Comparison of ENCODE assay signal across 14 cellular contexts in the genomic region with DNA sequence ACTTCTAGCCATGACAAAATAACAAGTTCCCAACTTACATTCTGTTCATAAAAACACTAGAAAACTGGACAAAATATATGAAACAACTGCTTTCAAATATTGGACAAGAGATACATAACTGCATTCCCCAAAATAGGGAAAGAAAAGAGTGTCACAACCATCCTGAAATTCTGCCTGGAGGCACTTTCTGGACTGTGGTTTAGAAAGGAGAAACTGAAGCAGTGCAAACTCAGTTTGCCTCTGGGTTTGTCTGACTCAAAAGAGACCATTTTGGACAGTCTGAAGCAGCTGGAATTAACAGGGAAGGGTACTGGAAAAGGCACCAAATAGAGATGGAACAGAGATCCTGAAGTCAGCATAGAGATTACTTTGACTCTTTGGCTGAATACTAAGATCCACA. TPM values are rescaled to one million over a fixed set of nuclear protein-coding genes. Genes with fewer than 3 reads are reported as not detected.
DNase-seq lines count a peak whose midpoint lies in the region; ATAC-seq and TF ChIP-seq lines count a peak whose summit lies in the region.
"Had no signal": no experiment of that assay in that cellular context is flagged by ENCODE, and none has a peak within 500 bp of the region (broad histone marks: within the 10 kb centered on the region; RNA-seq: fewer than 3 reads in every experiment).

No MANE protein-coding gene starts in this region.

- H3K9me3 ChIP-seq in neural progenitor cell (ENCODE audit: low read depth), result no peaks in the 10 kb centered on the region

- no peaks in the 10 kb centered on the region for H3K36me3 ChIP-seq in neural progenitor cell

- no peaks in the 10 kb centered on the region for H3K27me3 Mint-ChIP-seq in neural progenitor cell (ENCODE audit: insufficient read depth, low read depth)
- H3K27me3 Mint-ChIP-seq: CD4-positive, alpha-beta T cell had no signal

- H3K79me2 ChIP-seq in neural progenitor cell (ENCODE audit: low read depth), result no peaks in the 10 kb centered on the region

- H3K27ac Mint-ChIP-seq in neural progenitor cell, result no peak overlapping the region
- H3K27ac Mint-ChIP-seq: CD4-positive, alpha-beta T cell; H9 had no signal

- H3K27ac ChIP-seq in neural progenitor cell, result no peak overlapping the region
- H3K27ac ChIP-seq: C4-2B, HL-60 had no signal

- TF ChIP-seq CTCF in neural progenitor cell (IDR thresholded peaks at IDR 0.05), result no peak

- H3K27me3 ChIP-seq in neural progenitor cell, result no peaks in the 10 kb centered on the region

- no peak overlapping the region for H3K4me3 ChIP-seq in neural progenitor cell

- no peak for ATAC-seq in HG02610 (IDR thresholded peaks at IDR 0.05; ENCODE audit: unreplicated experiment)

- peaks cover 8% of the 10 kb centered on the region for H3K9me3 Mint-ChIP-seq in neural progenitor cell

- no peaks in the 10 kb centered on the region for H3K4me1 ChIP-seq in neural progenitor cell
- H3K4me1 ChIP-seq: Caco-2 had no signal

- H4K20me1 ChIP-seq in neural progenitor cell (ENCODE audit: low read depth), result no peaks in the 10 kb centered on the region

- no peaks in the 10 kb centered on the region for H3K4me1 Mint-ChIP-seq in neural progenitor cell
- H3K4me1 Mint-ChIP-seq: H9 had no signal

- H3K36me3 Mint-ChIP-seq in neural progenitor cell, result no peaks in the 10 kb centered on the region

- DNase-seq in ELR (ENCODE audit: low read depth) (peak; percentile 5), OCI-M1 (lab: John Stamatoyannopoulos, UW) (peak; percentile 40), neural progenitor cell (ENCODE audit: low spot score) (no peak), NCI-H524 treated with DMSO at 0.1 percent for 48 hours (lab: John Stamatoyannopoulos, UW) (no peak), amniotic stem cell (lab: John Stamatoyannopoulos, UW) (no peak), NCI-H2081 treated with DMSO at 0.1 percent for 48 hours (lab: John Stamatoyannopoulos, UW) (no peak)
- DNase-seq: Caco-2; CD4-positive, alpha-beta T cell; GF-D8; GOT3; H9 had no signal

- H3K4me2 ChIP-seq in neural progenitor cell, result no peak overlapping the region

- H3K4me3 Mint-ChIP-seq in neural progenitor cell, result no peak overlapping the region
- H3K4me3 Mint-ChIP-seq: CD4-positive, alpha-beta T cell; H9 had no signal

- H2AFZ ChIP-seq in neural progenitor cell (replicated peaks), result peak overlapping the region; percentile 55

- H3K9ac ChIP-seq in neural progenitor cell, result no peak overlapping the region

- no peaks in the 10 kb centered on the region for H3F3A ChIP-seq in neural progenitor cell (ENCODE audit: low read depth)

RNA-seq across cellular contexts. Expression of a gene that starts 11.3 kb away (rescaled TPM):
- 28.1 and 36.9 TPM in 2 replicates for total RNA-seq in neural progenitor cell (ENCODE audit: low replicate concordance)
- total RNA-seq: CD4-positive, alpha-beta T cell had no signal

Comparison
In these comparisons a context has a peak if more than half of its experiments do, and no peak if none do; other contexts are left out.
1. DNase-seq: peak in ELR (single experiment) and OCI-M1 (single experiment); none in neural progenitor cell (single experiment), NCI-H524 treated with DMSO at 0.1 percent for 48 hours (single experiment), amniotic stem cell (single experiment) and NCI-H2081 treated with DMSO at 0.1 percent for 48 hours (single experiment).